19 cellular contexts compared by ENCODE assay signal in the genomic region with DNA sequence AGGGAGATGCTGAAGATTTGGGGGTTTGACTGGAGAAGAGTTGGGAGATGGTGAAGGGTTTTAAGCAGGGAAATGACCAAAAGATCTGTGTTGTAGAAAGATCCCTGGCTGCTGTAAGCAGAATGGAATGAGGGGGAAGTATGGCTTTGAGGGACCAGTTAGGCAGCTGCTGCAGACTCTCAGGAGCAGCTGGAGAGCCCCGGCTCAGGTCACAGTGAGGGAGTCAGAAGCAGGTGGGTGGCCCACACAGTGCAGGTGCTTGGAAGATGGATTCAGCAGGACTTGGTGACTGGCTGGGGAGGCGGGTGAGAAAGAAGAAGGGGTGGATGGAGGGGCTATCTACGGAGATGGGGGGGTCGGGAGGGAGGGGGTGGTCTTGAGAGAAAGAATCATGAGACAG. TPM values are rescaled to one million over a fixed set of nuclear protein-coding genes. Genes with fewer than 3 reads are reported as not detected.
DNase-seq lines count a peak whose midpoint lies in the region; ATAC-seq and TF ChIP-seq lines count a peak whose summit lies in the region.
"Had no signal": no experiment of that assay in that cellular context is flagged by ENCODE, and none has a peak within 500 bp of the region (broad histone marks: within the 10 kb centered on the region; RNA-seq: fewer than 3 reads in every experiment).

No MANE protein-coding gene starts in this region.

- H3K36me3 Mint-ChIP-seq in osteocyte (ENCODE audit: unreplicated experiment), result no peaks in the 10 kb centered on the region
- H3K36me3 Mint-ChIP-seq: naive B cell, T-cell had no signal

- POLR2A ChIA-PET in SK-N-SH (lab: Yijun Ruan, JAX), result no interaction called here

- no peaks in the 10 kb centered on the region for H3K9me2 ChIP-seq in SK-N-SH

- TF ChIP-seq CTCF in SK-N-SH (IDR thresholded peaks at IDR 0.05) (no peak), osteocyte (IDR thresholded peaks at IDR 0.05) (no peak)

- no peak overlapping the region for H2AFZ ChIP-seq in SK-N-SH (ENCODE audit: low read depth)

- no peak for TF ChIP-seq EP300 in SK-N-SH (IDR thresholded peaks at IDR 0.05; ENCODE audit: borderline replicate concordance in 1 of 2, low read depth in 1 of 2, low read length in 1 of 2)

- H4K20me1 ChIP-seq in SK-N-SH (ENCODE audit: insufficient read depth), result 0 out of 2 replicates have a peak, but pooled peaks cover 6% of the 10 kb centered on the region

- no peak for TF ChIP-seq RAD21 in SK-N-SH (IDR thresholded peaks at IDR 0.05; ENCODE audit: low read length)

- peaks cover 46% of the 10 kb centered on the region for H3K4me1 Mint-ChIP-seq in osteocyte (ENCODE audit: unreplicated experiment)
- H3K4me1 Mint-ChIP-seq: naive B cell, T-cell had no signal

- H3F3A ChIP-seq in SK-N-SH (replicated peaks; ENCODE audit: insufficient read depth), result peaks cover 4% of the 10 kb centered on the region

- DNase-seq in COLO668 (lab: John Stamatoyannopoulos, UW; ENCODE audit: unreplicated experiment) (peak; percentile 73), NCI-H1105 treated with DMSO at 0.1 percent for 48 hours (lab: John Stamatoyannopoulos, UW) (peak; percentile 23), SK-N-SH (no peak), osteocyte (ENCODE audit: extremely low spot score, unreplicated experiment) (no peak), NCI-H1417 treated with DMSO at 0.1 percent for 48 hours (lab: John Stamatoyannopoulos, UW) (no peak), EL (no peak)
- DNase-seq: activated CD4-positive, alpha-beta T cell treated with anti-CD3 and anti-CD28 coated beads, Interleukin-2, amount 50 U/mL, for 1 hour; activated CD8-positive, alpha-beta memory T cell treated with anti-CD3 and anti-CD28 coated beads, Interleukin-2, amount 50 U/mL, for 48 hours; activated gamma-delta T cell; effector memory CD8-positive, alpha-beta T cell; H7; lower lobe of right lung; naive B cell; NCI-H2029; stimulated activated CD8-positive, alpha-beta memory T cell treated with anti-CD3 and anti-CD28 coated beads, Interleukin-4, amount 100 ng/mL, for 48 hours; T-cell had no signal

- no peak overlapping the region for H3K4me3 ChIP-seq in SK-N-SH (ENCODE audit: low read depth in 2 of 2, low read length in 1 of 2)
- H3K4me3 ChIP-seq: lower lobe of right lung had no signal

- peaks cover 10 to 57% of the 10 kb centered on the region in 2 experiments; a peak in 2 of 4 replicates for H3K4me1 ChIP-seq in SK-N-SH (ENCODE audit: control insufficient read depth in 1 of 2, insufficient read depth in 2 of 2, low read depth in 1 of 2, low read length in 1 of 2)
- H3K4me1 ChIP-seq: lower lobe of right lung had no signal

- H3K9me3 ChIP-seq in SK-N-SH, result no peaks in the 10 kb centered on the region
- H3K9me3 ChIP-seq: BE2C had no signal

- ATAC-seq in GM21576 (IDR thresholded peaks at IDR 0.05; ENCODE audit: unreplicated experiment), result no peak
- ATAC-seq: effector memory CD8-positive, alpha-beta T cell; lower lobe of right lung; T-cell had no signal

- H3K36me3 ChIP-seq in SK-N-SH (replicated peaks in 1 of 2; ENCODE audit: control insufficient read depth in 1 of 2, insufficient read depth in 2 of 2, low read length in 1 of 2), result peaks cover 0 to 9% of the 10 kb centered on the region in 2 experiments
- H3K36me3 ChIP-seq: BE2C, lower lobe of right lung had no signal

- H3K4me2 ChIP-seq in SK-N-SH, result 0 out of 2 replicates have a peak overlapping the region, but pooled peaks have one; percentile 32

- no peaks in the 10 kb centered on the region for H3K9me3 Mint-ChIP-seq in osteocyte (ENCODE audit: unreplicated experiment)
- H3K9me3 Mint-ChIP-seq: effector memory CD8-positive, alpha-beta T cell had no signal

- peak overlapping the region; percentile 23 for H3K4me3 Mint-ChIP-seq in osteocyte (ENCODE audit: unreplicated experiment)
- H3K4me3 Mint-ChIP-seq: effector memory CD8-positive, alpha-beta T cell; naive B cell; T-cell had no signal

- H3K27ac Mint-ChIP-seq in osteocyte (ENCODE audit: unreplicated experiment), result peak overlapping the region; percentile 83
- H3K27ac Mint-ChIP-seq: effector memory CD8-positive, alpha-beta T cell; T-cell had no signal

- no peak overlapping the region for H3K9ac ChIP-seq in SK-N-SH

- H3K27ac ChIP-seq in SK-N-SH (ENCODE audit: low read depth in 2 of 2, low read length in 1 of 2), result peak overlapping the region in 1 of 2 experiments; percentile 48; a peak in 2 of 4 replicates
- H3K27ac ChIP-seq: lower lobe of right lung had no signal

- CTCF ChIA-PET in SK-N-SH (lab: Yijun Ruan, JAX), result interaction anchor here (9.6 kb wide), 1 partner anchor 15 kb away, joined by 64 read pairs; no protein-coding TSS in a partner anchor

- peaks cover 94% of the 10 kb centered on the region for H3K79me2 ChIP-seq in SK-N-SH (ENCODE audit: insufficient read depth)

- WGBS in SK-N-SH (ENCODE audit: low lambda C conversion rate), result 89% methylated on average over 4 of the region's 4 CpGs

- H3K27me3 Mint-ChIP-seq in osteocyte (ENCODE audit: unreplicated experiment), result no peaks in the 10 kb centered on the region
- H3K27me3 Mint-ChIP-seq: naive B cell had no signal

- H3K27me3 ChIP-seq in SK-N-SH (ENCODE audit: insufficient read depth), result no peaks in the 10 kb centered on the region
- H3K27me3 ChIP-seq: BE2C had no signal

TF ChIP-seq in SK-N-SH, 30 proteins besides CTCF, POLR2A, EP300 and RAD21:
- no peak for TF ChIP-seq YY1 (IDR thresholded peaks at IDR 0.05; ENCODE audit: low read depth)
- no peak for TF ChIP-seq SMC3 (IDR thresholded peaks at IDR 0.05; ENCODE audit: low read depth, low read length)
- TF ChIP-seq POLR2AphosphoS5 (IDR thresholded peaks at IDR 0.05; ENCODE audit: low read depth, low read length), result no peak
- no peak for TF ChIP-seq USF2 (IDR thresholded peaks at IDR 0.05; ENCODE audit: borderline replicate concordance, low read depth, low read length)
- TF ChIP-seq PBX3 (IDR thresholded peaks at IDR 0.05), result no peak
- no peak for TF ChIP-seq MEF2A (IDR thresholded peaks at IDR 0.05; ENCODE audit: borderline replicate concordance, low read depth)
- TF ChIP-seq SIN3A (IDR thresholded peaks at IDR 0.05; ENCODE audit: borderline replicate concordance, low read depth, low read length), result no peak
- no peak for TF ChIP-seq TCF12 (IDR thresholded peaks at IDR 0.05)
- no peak for TF ChIP-seq MXI1 (IDR thresholded peaks at IDR 0.05; ENCODE audit: low read depth, low read length)
- no peak for TF ChIP-seq ELF1 (IDR thresholded peaks at IDR 0.05)

RNA-seq across cellular contexts. Expression of gene EDN2, which starts 35.7 kb away (rescaled TPM):
- 0.97 and 1.7 TPM in 2 replicates for polyA plus RNA-seq in SK-N-SH (2012; rRNA removed)
- polyA plus RNA-seq in SK-N-SH (2012; cell fraction: cytosol; rRNA removed), result 0.77 and 0.84 TPM in 2 replicates
- polyA plus RNA-seq in SK-N-SH (2012; cell fraction: nucleus; rRNA removed), result 0.75 and 1.2 TPM in 2 replicates
- not detected in 2 replicates for total RNA-seq in osteocyte
- total RNA-seq: cerebellum, T-cell had no signal

Comparison
In these comparisons a context has a peak if more than half of its experiments do, and no peak if none do; other contexts are left out.
1. DNase-seq: peak in COLO668 (single experiment) and NCI-H1105 treated with DMSO at 0.1 percent for 48 hours (single experiment); none in SK-N-SH (single experiment), osteocyte (single experiment), NCI-H1417 treated with DMSO at 0.1 percent for 48 hours (single experiment) and EL (single experiment).